In the genomic region with DNA sequence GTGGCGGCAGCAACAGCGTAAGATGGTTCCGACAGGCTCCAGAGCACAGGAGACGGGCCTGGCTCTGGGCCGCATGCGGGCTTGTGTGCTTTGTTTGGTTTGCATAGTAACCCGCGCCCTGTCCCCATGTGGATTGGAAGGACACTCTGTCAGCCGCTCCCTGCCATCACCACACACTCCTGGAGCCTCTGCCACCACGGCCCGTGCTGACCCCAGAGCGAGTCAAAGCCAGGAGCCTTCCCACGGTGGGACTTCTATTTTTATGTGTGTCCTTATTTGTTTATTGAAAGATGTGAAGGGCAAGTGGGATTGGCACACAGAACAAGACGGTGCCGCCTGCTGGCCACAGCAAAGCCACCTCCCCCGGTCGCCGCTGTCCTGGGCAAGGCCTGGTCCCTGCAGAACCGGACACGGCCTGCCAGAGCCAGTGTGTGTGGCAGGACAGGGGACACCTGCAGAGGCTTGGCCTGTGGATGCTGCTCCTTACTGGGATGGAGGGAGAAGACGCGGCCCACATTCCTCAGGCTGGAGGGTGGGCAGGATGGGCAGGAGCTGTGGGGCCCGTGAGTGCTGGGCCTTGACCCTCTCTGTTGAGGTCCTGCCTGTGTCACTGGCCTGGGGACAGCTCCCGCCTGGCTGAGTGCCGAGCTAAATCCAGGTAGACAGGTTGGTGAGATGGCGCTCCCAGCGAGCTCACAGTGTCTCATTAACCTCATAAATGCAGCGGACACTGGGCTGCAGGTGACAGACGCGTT, we compare ENCODE assay signal across 19 cellular contexts.
A peak's percentile ranks its signal among the peaks of the same experiment; 100 is the strongest.
DNase-seq lines count a peak whose midpoint lies in the region; ATAC-seq and TF ChIP-seq lines count a peak whose summit lies in the region.
"Had no signal": no experiment of that assay in that cellular context is flagged by ENCODE, and none has a peak within 500 bp of the region (broad histone marks: within the 10 kb centered on the region; RNA-seq: fewer than 3 reads in every experiment).

No MANE protein-coding gene starts in this region.

- H3K27me3 ChIP-seq in breast epithelium: no peaks in the 10 kb centered on the region
- no peaks in the 10 kb centered on the region for H3K27me3 ChIP-seq in vagina

- DNase-seq in breast epithelium (ENCODE audit: low spot score in 2 of 2) (peak in 1 of 2 donors; percentile 80), MCF 10A (ENCODE audit: unreplicated experiment) (no peak), glutamatergic neuron (no peak), myocyte (ENCODE audit: low read depth) (peak; percentile 61), vagina (ENCODE audit: extremely low spot score in 2 of 2) (no peak), NCI-H446 treated with DMSO at 0.1 percent for 48 hours (lab: John Stamatoyannopoulos, UW) (no peak)
- no peak for DNase-seq in activated T-helper 1 cell treated with anti-CD3 and anti-CD28 coated beads, Interleukin-12 subunit alpha, Interleukin-12 subunit beta, Interleukin-2, Interleukin-4 antibody, amounts not matched to agents 30 ng/mL and 10 ng/mL and 1 ng/mL, durations not matched to agents 14 hours and 24 hours and 36 hours (ENCODE audit: low spot score)
- DNase-seq: CD8-positive, alpha-beta memory T cell; effector CD4-positive, alpha-beta T cell; HFFc6; mesenchymal stem cell; NCI-H146; NCI-H510A treated with DMSO at 0.1 percent for 48 hours had no signal

- no peak for TF ChIP-seq POLR2A in breast epithelium (IDR thresholded peaks at IDR 0.05)
- TF ChIP-seq POLR2A in vagina (IDR thresholded peaks at IDR 0.05): no peak

- H3K27ac ChIP-seq in breast epithelium: peak overlapping the region; percentile 25 to 88
- peak overlapping the region; percentile 75 for H3K27ac ChIP-seq in vagina
- H3K27ac ChIP-seq: A549, KMS-11, SK-N-MC had no signal

- H3K4me3 Mint-ChIP-seq in MCF 10A (ENCODE audit: unreplicated experiment): no peak overlapping the region
- peak overlapping the region; percentile 54 for H3K4me3 Mint-ChIP-seq in glutamatergic neuron (ENCODE audit: unreplicated experiment)
- H3K4me3 Mint-ChIP-seq in activated T-helper 1 cell treated with anti-CD3 and anti-CD28 coated beads, Interleukin-12 subunit alpha, Interleukin-12 subunit beta, Interleukin-2, Interleukin-4 antibody, amounts not matched to agents 30 ng/mL and 10 ng/mL and 1 ng/mL, durations not matched to agents 14 hours and 24 hours and 36 hours: no peak overlapping the region
- H3K4me3 Mint-ChIP-seq: CD8-positive, alpha-beta memory T cell; HFFc6 had no signal

- TF ChIP-seq CTCF in breast epithelium (IDR thresholded peaks at IDR 0.05): no peak
- no peak for TF ChIP-seq CTCF in MCF 10A (IDR thresholded peaks at IDR 0.05; ENCODE audit: unreplicated experiment)
- TF ChIP-seq CTCF in glutamatergic neuron (IDR thresholded peaks at IDR 0.05; ENCODE audit: partially characterized antibody, unreplicated experiment): no peak
- no peak for TF ChIP-seq CTCF in vagina (IDR thresholded peaks at IDR 0.05)

- H3K4me1 Mint-ChIP-seq in MCF 10A (ENCODE audit: insufficient read depth, unreplicated experiment): no peaks in the 10 kb centered on the region
- H3K4me1 Mint-ChIP-seq in glutamatergic neuron (ENCODE audit: low read depth, unreplicated experiment): peaks cover 29% of the 10 kb centered on the region
- no peaks in the 10 kb centered on the region for H3K4me1 Mint-ChIP-seq in activated T-helper 1 cell treated with anti-CD3 and anti-CD28 coated beads, Interleukin-12 subunit alpha, Interleukin-12 subunit beta, Interleukin-2, Interleukin-4 antibody, amounts not matched to agents 30 ng/mL and 10 ng/mL and 1 ng/mL, durations not matched to agents 14 hours and 24 hours and 36 hours (ENCODE audit: low read depth)

- no TSS peak for BruUV-seq in MCF 10A (replicated peaks; lab: Mats Ljungman, UMichigan)

- no peak for ATAC-seq in GM21423 (IDR thresholded peaks at IDR 0.05; ENCODE audit: unreplicated experiment)
- ATAC-seq: A549 had no signal

- H3K4me1 ChIP-seq in breast epithelium (no peaks in the 10 kb centered on the region), vagina (peaks cover 47% of the 10 kb centered on the region)
- H3K4me1 ChIP-seq: A549 had no signal

- CTCF ChIA-PET in MCF 10A (lab: Yijun Ruan, JAX): no interaction called here

- no peak overlapping the region for H3K27ac Mint-ChIP-seq in MCF 10A (ENCODE audit: low read depth, unreplicated experiment)
- peak overlapping the region; percentile 25 for H3K27ac Mint-ChIP-seq in glutamatergic neuron (ENCODE audit: unreplicated experiment)
- no peak overlapping the region for H3K27ac Mint-ChIP-seq in activated T-helper 1 cell treated with anti-CD3 and anti-CD28 coated beads, Interleukin-12 subunit alpha, Interleukin-12 subunit beta, Interleukin-2, Interleukin-4 antibody, amounts not matched to agents 30 ng/mL and 10 ng/mL and 1 ng/mL, durations not matched to agents 14 hours and 24 hours and 36 hours
- H3K27ac Mint-ChIP-seq: activated T-helper 2 cell treated with anti-CD3 and anti-CD28 coated beads, Interferon-gamma antibody, Interleukin-2, Interleukin-4, amounts not matched to agents 10 μg/mL and 5 μg/mL and 100 μg/mL, durations not matched to agents 14 hours and 24 hours and 36 hours; HFFc6 had no signal

- H3K27me3 Mint-ChIP-seq in MCF 10A (ENCODE audit: insufficient read depth, unreplicated experiment): no peaks in the 10 kb centered on the region
- peaks cover 14% of the 10 kb centered on the region for H3K27me3 Mint-ChIP-seq in glutamatergic neuron (ENCODE audit: unreplicated experiment)
- no peaks in the 10 kb centered on the region for H3K27me3 Mint-ChIP-seq in activated T-helper 1 cell treated with anti-CD3 and anti-CD28 coated beads, Interleukin-12 subunit alpha, Interleukin-12 subunit beta, Interleukin-2, Interleukin-4 antibody, amounts not matched to agents 30 ng/mL and 10 ng/mL and 1 ng/mL, durations not matched to agents 14 hours and 24 hours and 36 hours (ENCODE audit: insufficient read depth)
- H3K27me3 Mint-ChIP-seq: CD8-positive, alpha-beta memory T cell had no signal

- H3K4me3 ChIP-seq in breast epithelium (no peak overlapping the region), vagina (peak overlapping the region in 1 of 2 donors; percentile 8)
- H3K4me3 ChIP-seq: A549, GM12878, SK-N-MC had no signal

- H3K36me3 Mint-ChIP-seq in MCF 10A (ENCODE audit: insufficient read depth, unreplicated experiment): peaks cover 64% of the 10 kb centered on the region
- no peaks in the 10 kb centered on the region for H3K36me3 Mint-ChIP-seq in glutamatergic neuron (ENCODE audit: unreplicated experiment)
- H3K36me3 Mint-ChIP-seq in activated T-helper 1 cell treated with anti-CD3 and anti-CD28 coated beads, Interleukin-12 subunit alpha, Interleukin-12 subunit beta, Interleukin-2, Interleukin-4 antibody, amounts not matched to agents 30 ng/mL and 10 ng/mL and 1 ng/mL, durations not matched to agents 14 hours and 24 hours and 36 hours (ENCODE audit: low read depth): peaks cover 15% of the 10 kb centered on the region

- intact Hi-C loops in breast epithelium (cut with DNase I; ENCODE audit: low total_unique reads): no loop called here
- intact Hi-C loops in MCF 10A (cut with micrococcal nuclease): no loop called here
- intact Hi-C loops in vagina (cut with DNase I): no loop called here
- intact Hi-C loops in activated T-helper 1 cell treated with anti-CD3 and anti-CD28 coated beads, Interleukin-12 subunit alpha, Interleukin-12 subunit beta, Interleukin-2, Interleukin-4 antibody, amounts not matched to agents 30 ng/mL and 10 ng/mL and 1 ng/mL, durations not matched to agents 14 hours and 24 hours and 36 hours (cut with micrococcal nuclease): no loop called here

- H3K36me3 ChIP-seq in breast epithelium (no peaks in the 10 kb centered on the region), vagina (no peaks in the 10 kb centered on the region)

- H3K9me3 ChIP-seq in breast epithelium: no peaks in the 10 kb centered on the region
- no peaks in the 10 kb centered on the region for H3K9me3 ChIP-seq in vagina
- H3K9me3 ChIP-seq: A549 had no signal

- POLR2A ChIA-PET in MCF 10A (lab: Yijun Ruan, JAX): no interaction called here

- H3K9me3 Mint-ChIP-seq in MCF 10A (ENCODE audit: unreplicated experiment) (no peaks in the 10 kb centered on the region), glutamatergic neuron (ENCODE audit: unreplicated experiment) (peaks cover 6% of the 10 kb centered on the region)
- H3K9me3 Mint-ChIP-seq in activated T-helper 1 cell treated with anti-CD3 and anti-CD28 coated beads, Interleukin-12 subunit alpha, Interleukin-12 subunit beta, Interleukin-2, Interleukin-4 antibody, amounts not matched to agents 30 ng/mL and 10 ng/mL and 1 ng/mL, durations not matched to agents 14 hours and 24 hours and 36 hours: no peaks in the 10 kb centered on the region
- H3K9me3 Mint-ChIP-seq: activated T-helper 2 cell treated with anti-CD3 and anti-CD28 coated beads, Interferon-gamma antibody, Interleukin-2, Interleukin-4, amounts not matched to agents 10 μg/mL and 5 μg/mL and 100 μg/mL, durations not matched to agents 14 hours and 24 hours and 36 hours; CD8-positive, alpha-beta memory T cell; HFFc6 had no signal
